ENCODE assay signal across 27 cellular contexts in genomic region chr10:120253131-120253530, GRCh38.
"Had no signal": no experiment of that assay in that cellular context is flagged by ENCODE, and none has a peak within 500 bp of the region (broad histone marks: within the 10 kb centered on the region; RNA-seq: fewer than 3 reads in every experiment).

No MANE protein-coding gene starts in this region.

- H3K4me1 Mint-ChIP-seq: activated CD8-positive, alpha-beta memory T cell treated with anti-CD3 and anti-CD28 coated beads, Interleukin-2, amount 10 ng/mL, durations not matched to agents 7 days and 5 days; WTC11 had no signal

- ATAC-seq: activated CD8-positive, alpha-beta memory T cell treated with anti-CD3 and anti-CD28 coated beads, Interleukin-2, amount 10 ng/mL, durations not matched to agents 7 days and 5 days; activated naive CD4-positive, alpha-beta T cell treated with anti-CD3 and anti-CD28 coated beads, Interleukin-2, amount 50 U/mL, for 72 hours; Panc1; Right ventricle myocardium inferior; SK-N-SH treated with all-trans-retinoic acid at 6 μM for 48 hours; WTC11 had no signal

- H3K27me3 ChIP-seq: SJSA1 had no signal

- H3K9me3 ChIP-seq: SJSA1 had no signal

- DNase-seq: activated CD4-positive, alpha-beta T cell treated with anti-CD3 and anti-CD28 coated beads for 48 hours; activated CD4-positive, alpha-beta T cell treated with anti-CD3 and anti-CD28 coated beads, Interleukin-2, amount 50 U/mL, for 48 hours; activated CD4-positive, CD25-positive, alpha-beta regulatory T cell treated with anti-CD3 and anti-CD28 coated beads, Interleukin-2, amount 50 U/mL, for 72 hours; activated CD8-positive, alpha-beta memory T cell treated with anti-CD3 and anti-CD28 coated beads, Interleukin-2, amount 10 ng/mL, durations not matched to agents 7 days and 5 days; activated effector memory CD4-positive, alpha-beta T cell treated with Interleukin-2 at 50 U/mL for 16 hours; activated naive CD4-positive, alpha-beta T cell treated with Interleukin-2 at 50 U/mL for 16 hours; activated T-cell treated with anti-CD3 and anti-CD28 coated beads, Interleukin-2, amount 50 U/mL, for 24 hours; cerebellar nuclear complex; Karpas-422; NCI-H1048; NCI-H146; NCI-H2029; NCI-H2107; NCI-H2171 treated with DMSO at 0.1 percent for 48 hours; NCI-H226; NCI-H526; NCI-H82; RPMI8226; SW 1271 had no signal

- H3K9me3 Mint-ChIP-seq: activated naive CD4-positive, alpha-beta T cell treated with anti-CD3 and anti-CD28 coated beads, Interleukin-2, amount 50 U/mL, for 72 hours; activated T-cell treated with anti-CD3 and anti-CD28 coated beads, Interleukin-2, amount 50 U/mL, for 24 hours; activated T-helper 1 cell treated with anti-CD3 and anti-CD28 coated beads, Interleukin-12 subunit alpha, Interleukin-12 subunit beta, Interleukin-2, Interleukin-4 antibody, amounts not matched to agents 30 ng/mL and 10 ng/mL and 1 ng/mL, durations not matched to agents 14 hours and 24 hours and 36 hours; T-helper 2 cell treated with Interferon-gamma antibody and Interleukin-4, amounts not matched to agents 5 μg/mL and 100 μg/mL, for 36 hours had no signal

- H3K4me1 ChIP-seq: SJSA1 had no signal

- H3K4me3 Mint-ChIP-seq: activated CD8-positive, alpha-beta memory T cell treated with anti-CD3 and anti-CD28 coated beads, Interleukin-2, amount 10 ng/mL, durations not matched to agents 7 days and 5 days; activated T-cell treated with anti-CD3 and anti-CD28 coated beads, Interleukin-2, amount 50 U/mL, for 24 hours; activated T-helper 1 cell treated with anti-CD3 and anti-CD28 coated beads, Interleukin-12 subunit alpha, Interleukin-12 subunit beta, Interleukin-2, Interleukin-4 antibody, amounts not matched to agents 30 ng/mL and 10 ng/mL and 1 ng/mL, durations not matched to agents 14 hours and 24 hours and 36 hours; T-helper 2 cell treated with Interferon-gamma antibody and Interleukin-4, amounts not matched to agents 5 μg/mL and 100 μg/mL, for 36 hours; WTC11 had no signal

- H3K36me3 Mint-ChIP-seq: activated CD8-positive, alpha-beta memory T cell treated with anti-CD3 and anti-CD28 coated beads, Interleukin-2, amount 10 ng/mL, durations not matched to agents 7 days and 5 days; activated naive CD4-positive, alpha-beta T cell treated with anti-CD3 and anti-CD28 coated beads, Interleukin-2, amount 50 U/mL, for 72 hours; WTC11 had no signal

- H3K27ac ChIP-seq: SJSA1 had no signal

- H3K27ac Mint-ChIP-seq: activated CD8-positive, alpha-beta memory T cell treated with anti-CD3 and anti-CD28 coated beads, Interleukin-2, amount 10 ng/mL, durations not matched to agents 7 days and 5 days; activated naive CD4-positive, alpha-beta T cell treated with anti-CD3 and anti-CD28 coated beads, Interleukin-2, amount 50 U/mL, for 72 hours; activated T-cell treated with anti-CD3 and anti-CD28 coated beads, Interleukin-2, amount 50 U/mL, for 24 hours; activated T-helper 1 cell treated with anti-CD3 and anti-CD28 coated beads, Interleukin-12 subunit alpha, Interleukin-12 subunit beta, Interleukin-2, Interleukin-4 antibody, amounts not matched to agents 30 ng/mL and 10 ng/mL and 1 ng/mL, durations not matched to agents 14 hours and 24 hours and 36 hours; T-helper 2 cell treated with Interferon-gamma antibody and Interleukin-4, amounts not matched to agents 5 μg/mL and 100 μg/mL, for 36 hours; WTC11 had no signal

- H3K36me3 ChIP-seq: SJSA1 had no signal

- H3K27me3 Mint-ChIP-seq: activated CD8-positive, alpha-beta memory T cell treated with anti-CD3 and anti-CD28 coated beads, Interleukin-2, amount 10 ng/mL, durations not matched to agents 7 days and 5 days had no signal

- H3K4me3 ChIP-seq: SJSA1 had no signal
